8 cellular contexts compared by ENCODE assay signal in genomic region chr17:70365098-70365583, GRCh38.
DNase-seq lines count a peak whose midpoint lies in the region; ATAC-seq and TF ChIP-seq lines count a peak whose summit lies in the region.

No MANE protein-coding gene starts in this region.

- ATAC-seq in GM18520 (IDR thresholded peaks at IDR 0.05; ENCODE audit: unreplicated experiment) (peak; percentile 63), HG02870 (IDR thresholded peaks at IDR 0.05; ENCODE audit: unreplicated experiment) (peak; percentile 99), SK-N-SH treated with all-trans-retinoic acid at 6 μM for 48 hours (peak; percentile 93), left ventricle myocardium superior (no peak)

- H3K27ac ChIP-seq in esophagus squamous epithelium, result no peak overlapping the region

- no peaks in the 10 kb centered on the region for H3K36me3 Mint-ChIP-seq in nephron progenitor cell (ENCODE audit: low read depth)

- H3K4me3 ChIP-seq in esophagus squamous epithelium, result no peak overlapping the region

- H3K4me3 Mint-ChIP-seq in nephron progenitor cell, result no peak overlapping the region

- no peaks in the 10 kb centered on the region for H3K36me3 ChIP-seq in esophagus squamous epithelium

- H3K27me3 Mint-ChIP-seq in nephron progenitor cell (ENCODE audit: low read depth, poor library complexity), result no peaks in the 10 kb centered on the region

- DNase-seq in nephron progenitor cell, result no peak
- DNase-seq in 8988T, result no peak
- DNase-seq in NCI-H748 treated with DMSO at 0.1 percent for 48 hours (lab: John Stamatoyannopoulos, UW), result no peak
- no peak for DNase-seq in left ventricle myocardium superior
- no peak for DNase-seq in esophagus squamous epithelium (lab: John Stamatoyannopoulos, UW)

- H3K9me3 Mint-ChIP-seq in nephron progenitor cell, result peaks cover 5% of the 10 kb centered on the region

- peaks cover 20% of the 10 kb centered on the region for H3K4me1 Mint-ChIP-seq in nephron progenitor cell

- H3K9me3 ChIP-seq in esophagus squamous epithelium, result no peaks in the 10 kb centered on the region

- TF ChIP-seq CTCF in nephron progenitor cell (IDR thresholded peaks at IDR 0.05) (no peak), esophagus squamous epithelium (IDR thresholded peaks at IDR 0.05) (no peak)

- intact Hi-C loops in left ventricle myocardium superior (cut with micrococcal nuclease), result no loop called here
- intact Hi-C loops in esophagus squamous epithelium (cut with DNase I), result no loop called here

- H3K4me1 ChIP-seq in esophagus squamous epithelium, result no peaks in the 10 kb centered on the region

- WGBS in esophagus squamous epithelium, 2 donors, result 52 to 56% methylated on average over 2 of the region's 2 CpGs

- no peaks in the 10 kb centered on the region for H3K27me3 ChIP-seq in esophagus squamous epithelium

- H3K27ac Mint-ChIP-seq in nephron progenitor cell, result peak overlapping the region; percentile 1

- no peak for TF ChIP-seq POLR2A in esophagus squamous epithelium (IDR thresholded peaks at IDR 0.05)

TF ChIP-seq in SK-N-SH treated with all-trans-retinoic acid at 6 μM for 48 hours, 23 proteins besides CTCF, POLR2A, EP300 and RAD21:
- TF ChIP-seq ZNF8 (CRISPR knock-in tag; IDR thresholded peaks at IDR 0.05) (no peak), ISL1 (CRISPR knock-in tag; IDR thresholded peaks at IDR 0.05) (peak; percentile 78), ZNF565 (CRISPR knock-in tag; conservative IDR thresholded peaks at IDR 0.05; ENCODE audit: low read depth) (no peak), SNAI2 (CRISPR knock-in tag; IDR thresholded peaks at IDR 0.05) (no peak), ARNTL (CRISPR knock-in tag; IDR thresholded peaks at IDR 0.05; ENCODE audit: borderline replicate concordance, low read depth) (no peak), TOX (CRISPR knock-in tag; IDR thresholded peaks at IDR 0.05; ENCODE audit: borderline replicate concordance) (no peak), CSDC2 (CRISPR knock-in tag; IDR thresholded peaks at IDR 0.05) (peak; percentile 83), RARB (CRISPR knock-in tag; IDR thresholded peaks at IDR 0.05) (no peak), ESRRG (CRISPR knock-in tag; IDR thresholded peaks at IDR 0.05) (no peak), GLIS3 (CRISPR knock-in tag; IDR thresholded peaks at IDR 0.05) (0 out of 2 replicates have a peak, but pooled peaks have one; percentile 49), BACH2 (CRISPR knock-in tag; IDR thresholded peaks at IDR 0.05; ENCODE audit: borderline replicate concordance) (no peak), TCF4 (CRISPR knock-in tag; IDR thresholded peaks at IDR 0.05; ENCODE audit: borderline replicate concordance) (no peak), CREB5 (CRISPR knock-in tag; IDR thresholded peaks at IDR 0.05; ENCODE audit: low read depth) (peak; percentile 80), OSR1 (CRISPR knock-in tag; IDR thresholded peaks at IDR 0.05) (no peak), ZFP30 (CRISPR knock-in tag; IDR thresholded peaks at IDR 0.05) (no peak), ZNF70 (CRISPR knock-in tag; IDR thresholded peaks at IDR 0.05) (no peak), PPARA (CRISPR knock-in tag; IDR thresholded peaks at IDR 0.05; ENCODE audit: borderline replicate concordance) (no peak), POU6F1 (CRISPR knock-in tag; IDR thresholded peaks at IDR 0.05; ENCODE audit: borderline replicate concordance, low read depth) (no peak), ZC3H10 (CRISPR knock-in tag; IDR thresholded peaks at IDR 0.05) (no peak), ZFP3 (CRISPR knock-in tag; IDR thresholded peaks at IDR 0.05) (peak; percentile 40; the same call in 1 of the 2 replicates), CSRNP3 (CRISPR knock-in tag; IDR thresholded peaks at IDR 0.05) (no peak)
- TF ChIP-seq, protein P1, sequence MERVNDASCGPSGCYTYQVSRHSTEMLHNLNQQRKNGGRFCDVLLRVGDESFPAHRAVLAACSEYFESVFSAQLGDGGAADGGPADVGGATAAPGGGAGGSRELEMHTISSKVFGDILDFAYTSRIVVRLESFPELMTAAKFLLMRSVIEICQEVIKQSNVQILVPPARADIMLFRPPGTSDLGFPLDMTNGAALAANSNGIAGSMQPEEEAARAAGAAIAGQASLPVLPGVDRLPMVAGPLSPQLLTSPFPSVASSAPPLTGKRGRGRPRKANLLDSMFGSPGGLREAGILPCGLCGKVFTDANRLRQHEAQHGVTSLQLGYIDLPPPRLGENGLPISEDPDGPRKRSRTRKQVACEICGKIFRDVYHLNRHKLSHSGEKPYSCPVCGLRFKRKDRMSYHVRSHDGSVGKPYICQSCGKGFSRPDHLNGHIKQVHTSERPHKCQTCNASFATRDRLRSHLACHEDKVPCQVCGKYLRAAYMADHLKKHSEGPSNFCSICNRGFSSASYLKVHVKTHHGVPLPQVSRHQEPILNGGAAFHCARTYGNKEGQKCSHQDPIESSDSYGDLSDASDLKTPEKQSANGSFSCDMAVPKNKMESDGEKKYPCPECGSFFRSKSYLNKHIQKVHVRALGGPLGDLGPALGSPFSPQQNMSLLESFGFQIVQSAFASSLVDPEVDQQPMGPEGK (CRISPR knock-in tag; IDR thresholded peaks at IDR 0.05; ENCODE audit: borderline replicate concordance), result no peak; the same call in 1 of the 2 replicates
- TF ChIP-seq, protein P2, sequence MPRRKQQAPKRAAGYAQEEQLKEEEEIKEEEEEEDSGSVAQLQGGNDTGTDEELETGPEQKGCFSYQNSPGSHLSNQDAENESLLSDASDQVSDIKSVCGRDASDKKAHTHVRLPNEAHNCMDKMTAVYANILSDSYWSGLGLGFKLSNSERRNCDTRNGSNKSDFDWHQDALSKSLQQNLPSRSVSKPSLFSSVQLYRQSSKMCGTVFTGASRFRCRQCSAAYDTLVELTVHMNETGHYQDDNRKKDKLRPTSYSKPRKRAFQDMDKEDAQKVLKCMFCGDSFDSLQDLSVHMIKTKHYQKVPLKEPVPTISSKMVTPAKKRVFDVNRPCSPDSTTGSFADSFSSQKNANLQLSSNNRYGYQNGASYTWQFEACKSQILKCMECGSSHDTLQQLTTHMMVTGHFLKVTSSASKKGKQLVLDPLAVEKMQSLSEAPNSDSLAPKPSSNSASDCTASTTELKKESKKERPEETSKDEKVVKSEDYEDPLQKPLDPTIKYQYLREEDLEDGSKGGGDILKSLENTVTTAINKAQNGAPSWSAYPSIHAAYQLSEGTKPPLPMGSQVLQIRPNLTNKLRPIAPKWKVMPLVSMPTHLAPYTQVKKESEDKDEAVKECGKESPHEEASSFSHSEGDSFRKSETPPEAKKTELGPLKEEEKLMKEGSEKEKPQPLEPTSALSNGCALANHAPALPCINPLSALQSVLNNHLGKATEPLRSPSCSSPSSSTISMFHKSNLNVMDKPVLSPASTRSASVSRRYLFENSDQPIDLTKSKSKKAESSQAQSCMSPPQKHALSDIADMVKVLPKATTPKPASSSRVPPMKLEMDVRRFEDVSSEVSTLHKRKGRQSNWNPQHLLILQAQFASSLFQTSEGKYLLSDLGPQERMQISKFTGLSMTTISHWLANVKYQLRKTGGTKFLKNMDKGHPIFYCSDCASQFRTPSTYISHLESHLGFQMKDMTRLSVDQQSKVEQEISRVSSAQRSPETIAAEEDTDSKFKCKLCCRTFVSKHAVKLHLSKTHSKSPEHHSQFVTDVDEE (CRISPR knock-in tag; IDR thresholded peaks at IDR 0.05), result no peak
